In genomic region chr5:51201024-51201423, GRCh38 we compare ENCODE assay signal across 13 cellular contexts.
DNase-seq lines count a peak whose midpoint lies in the region; FAIRE-seq and TF ChIP-seq lines count a peak whose summit lies in the region.
"Had no signal": no experiment of that assay in that cellular context is flagged by ENCODE, and none has a peak within 500 bp of the region (broad histone marks: within the 10 kb centered on the region; RNA-seq: fewer than 3 reads in every experiment).

No MANE protein-coding gene starts in this region.

- no peaks in the 10 kb centered on the region for H3K36me3 ChIP-seq in small intestine (ENCODE audit: control insufficient read depth in 2 of 2, insufficient read depth in 2 of 2, low read length in 2 of 2)
- H3K36me3 ChIP-seq: SJSA1 had no signal

- no peak overlapping the region for H3K4me3 ChIP-seq in small intestine (ENCODE audit: low read depth in 1 of 2, low read length in 2 of 2)
- H3K4me3 ChIP-seq: SJSA1 had no signal

- CTCF ChIA-PET in GM10248 (lab: Yijun Ruan, JAX), result no interaction called here

- FAIRE-seq in small intestine (lab: Jason Lieb, UNC), result no peak

- WGBS in small intestine, 3 donors, result 44 to 65% (median 51%) methylated on average over 6 of the region's 6 CpGs

- no peaks in the 10 kb centered on the region for H3K27me3 ChIP-seq in small intestine (ENCODE audit: control insufficient read depth in 2 of 2, insufficient read depth in 2 of 2, low read length in 2 of 2)
- H3K27me3 ChIP-seq: SJSA1 had no signal

- DNase-seq in NCI-H1694 treated with DMSO at 0.1 percent for 48 hours (lab: John Stamatoyannopoulos, UW) (peak; percentile 71), NCI-H345 treated with DMSO at 0.1 percent for 48 hours (lab: John Stamatoyannopoulos, UW; ENCODE audit: unreplicated experiment) (peak; percentile 60), SHP77 (lab: John Stamatoyannopoulos, UW) (peak; percentile 70 to 80), small intestine (peak; percentile 6), GM10248 (ENCODE audit: extremely low spot score) (no peak), GM19238 (ENCODE audit: insufficient read length, low spot score) (no peak)
- DNase-seq in NK-92 treated with Interleukin-12 subunit alpha and Interleukin-12 subunit beta, amount 100 ng/mL, for 24 hours (lab: John Stamatoyannopoulos, UW), result no peak
- DNase-seq: CD8-positive, alpha-beta T cell; EL; H7; Karpas-422; MM.1S had no signal

- H3K4me1 ChIP-seq in small intestine (ENCODE audit: control insufficient read depth in 2 of 2, insufficient read depth in 1 of 2, low read depth in 1 of 2, low read length in 1 of 2), result no peaks in the 10 kb centered on the region
- H3K4me1 ChIP-seq: SJSA1 had no signal

- no peak for TF ChIP-seq CTCF in GM10248 (IDR thresholded peaks at IDR 0.05; ENCODE audit: control extremely low read depth, extremely low read depth, low read depth, missing control alignments)

- H3K9me3 ChIP-seq in small intestine (ENCODE audit: control insufficient read depth, low read depth), result no peaks in the 10 kb centered on the region
- H3K9me3 ChIP-seq: SJSA1 had no signal

- POLR2A ChIA-PET in GM10248 (lab: Yijun Ruan, JAX), result no interaction called here

- H3K27ac ChIP-seq in small intestine (ENCODE audit: low read depth in 1 of 2, low read length in 1 of 2), result no peak overlapping the region
- H3K27ac ChIP-seq: SJSA1 had no signal

Comparison
In these comparisons a context has a peak if more than half of its experiments do, and no peak if none do; other contexts are left out.
1. DNase-seq: peak in NCI-H1694 treated with DMSO at 0.1 percent for 48 hours (single experiment), NCI-H345 treated with DMSO at 0.1 percent for 48 hours (single experiment), SHP77 (2 of 2) and small intestine (single experiment); none in GM10248 (single experiment), NK-92 treated with Interleukin-12 subunit alpha and Interleukin-12 subunit beta, amount 100 ng/mL, for 24 hours (single experiment) and GM19238 (single experiment).